18 cellular contexts compared by ENCODE assay signal in the genomic region with DNA sequence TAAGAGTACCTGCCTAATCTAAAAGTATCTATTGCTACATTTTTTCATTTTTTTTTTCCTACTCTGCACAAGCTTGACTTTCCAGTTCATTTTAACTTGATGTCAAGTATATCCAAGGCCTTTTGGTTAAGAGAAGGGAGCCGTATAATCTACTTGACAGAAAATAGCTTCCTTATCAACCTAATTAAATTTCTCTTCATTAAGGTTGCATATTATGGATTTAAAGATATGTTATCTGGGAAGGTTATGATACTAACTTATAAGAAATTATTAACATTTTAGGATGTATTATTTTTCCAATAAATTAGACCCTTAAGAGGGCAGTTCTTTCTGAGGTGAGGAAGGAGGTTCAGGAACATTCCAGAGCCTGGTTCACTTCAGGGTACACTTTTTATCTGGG.
DNase-seq lines count a peak whose midpoint lies in the region; ATAC-seq, FAIRE-seq and TF ChIP-seq lines count a peak whose summit lies in the region.
"Had no signal": no experiment of that assay in that cellular context is flagged by ENCODE, and none has a peak within 500 bp of the region (broad histone marks: within the 10 kb centered on the region; RNA-seq: fewer than 3 reads in every experiment).

No MANE protein-coding gene starts in this region.

- FAIRE-seq in A549 (lab: Jason Lieb, UNC), result no peak
- FAIRE-seq: K562 had no signal

- H2AK9ac ChIP-seq in IMR-90 (replicated peaks; ENCODE audit: low read depth, low read length, poor library complexity), result no peak overlapping the region

- POLR2A ChIA-PET in A549 (lab: Yijun Ruan, JAX), result interaction anchor here (0.6 kb wide), 1 partner anchor 432 kb away, joined by 4 read pairs; no protein-coding TSS in a partner anchor
- POLR2A ChIA-PET in IMR-90 (lab: Charles Lee; ENCODE audit: unreplicated experiment), result no interaction called here

- H3K36me3 ChIP-seq in IMR-90 (ENCODE audit: control insufficient read depth, insufficient read depth, low read length) (no peaks in the 10 kb centered on the region), gastroesophageal sphincter (no peaks in the 10 kb centered on the region), stomach smooth muscle (ENCODE audit: control insufficient read depth in 2 of 2, insufficient read depth in 2 of 2, low read length in 2 of 2) (no peaks in the 10 kb centered on the region)
- H3K36me3 ChIP-seq: HAP-1 had no signal

- H3K18ac ChIP-seq in IMR-90 (ENCODE audit: low read depth, low read length), result no peak overlapping the region

- no peaks in the 10 kb centered on the region for H4K20me1 ChIP-seq in IMR-90 (ENCODE audit: insufficient read depth, low read length)

- in situ Hi-C loops in IMR-90 (cut with MboI; ENCODE audit: low sequenced_read_pairs), result no loop called here

- H2AK5ac ChIP-seq in IMR-90 (ENCODE audit: low read depth, low read length), result no peak overlapping the region

- H3K56ac ChIP-seq in IMR-90 (ENCODE audit: extremely low read depth, insufficient read depth, low read length), result no peak overlapping the region

- no peak overlapping the region for H2BK20ac ChIP-seq in IMR-90 (ENCODE audit: low read depth, low read length)

- no peak for TF ChIP-seq CTCF in A549 (IDR thresholded peaks at IDR 0.05)
- no peak for TF ChIP-seq CTCF in IMR-90 (conservative IDR thresholded peaks at IDR 0.05; ENCODE audit: low read depth, low read length)
- no peak for TF ChIP-seq CTCF in gastroesophageal sphincter (IDR thresholded peaks at IDR 0.05)

- H3K4ac ChIP-seq in IMR-90 (ENCODE audit: low read depth, low read length), result no peak overlapping the region

- H3K27ac ChIP-seq in A549 (0 out of 6 replicates have a peak overlapping the region, but pooled peaks of 1 of the 2 experiments have one; percentile 13), IMR-90 (ENCODE audit: insufficient read depth, low read length) (no peak overlapping the region), gastroesophageal sphincter (peak overlapping the region; percentile 52 to 74 (median 67)), stomach smooth muscle (ENCODE audit: low read length) (peak overlapping the region; percentile 81)
- H3K27ac ChIP-seq: C4-2B had no signal

- BruUV-seq in IMR-90 (replicated peaks; lab: Mats Ljungman, UMichigan), result no TSS peak

- H4K91ac ChIP-seq in IMR-90 (ENCODE audit: insufficient read depth, low read depth, low read length), result no peak overlapping the region

- DNase-seq in A549 (ENCODE audit: low read depth in 1 of 2, low spot score in 1 of 2), result no peak
- DNase-seq in IMR-90, result no peak
- DNase-seq in EL, result no peak
- no peak for DNase-seq in NCI-H1694 treated with DMSO at 0.1 percent for 48 hours (lab: John Stamatoyannopoulos, UW)
- no peak for DNase-seq in DMS 273 (lab: John Stamatoyannopoulos, UW; ENCODE audit: unreplicated experiment)
- DNase-seq: DMS 273 treated with DMSO at 0.1 percent for 48 hours; MV-4-11; NCI-H1417 treated with DMSO at 0.1 percent for 48 hours; NCI-H2029 treated with DMSO at 0.1 percent for 48 hours; NCI-H2171 treated with DMSO at 0.1 percent for 48 hours; NCI-H446 treated with DMSO at 0.1 percent for 48 hours; NK-92 treated with Interleukin-12 subunit alpha and Interleukin-12 subunit beta, amount 100 ng/mL, for 24 hours; SIG-M5 had no signal

- CTCF ChIA-PET in A549 (lab: Yijun Ruan, JAX) (interaction anchor here (1.1 to 3.0 kb wide), 3 partner anchors 53 to 764 kb away, joined by 4 to 14 read pairs (median 14); no protein-coding TSS in a partner anchor), IMR-90 (lab: Yijun Ruan, JAX) (interaction anchor here (0.7 to 3.0 kb wide), 6 partner anchors 8 to 186 kb away, joined by 3 to 26 read pairs (median 4); no protein-coding TSS in a partner anchor)

- H2BK15ac ChIP-seq in IMR-90 (ENCODE audit: low read depth, low read length), result 0 out of 3 replicates have a peak overlapping the region, but pooled peaks have one; percentile 21

- H3K9ac ChIP-seq in IMR-90 (ENCODE audit: low read depth, low read length) (no peak overlapping the region), stomach smooth muscle (ENCODE audit: low read length in 2 of 2) (no peak overlapping the region)

- dilution Hi-C loops in IMR-90 (cut with HindIII; ENCODE audit: low sequenced_read_pairs, unreplicated experiment), result no loop called here

- H3K4me1 ChIP-seq in A549 (peaks cover 20% of the 10 kb centered on the region), IMR-90 (ENCODE audit: control insufficient read depth, insufficient read depth, low read length) (peaks cover 4% of the 10 kb centered on the region), gastroesophageal sphincter (peaks cover 0 to 30% (median 11%) of the 10 kb centered on the region in 3 donors), stomach smooth muscle (ENCODE audit: control insufficient read depth, insufficient read depth, low read length) (peaks cover 2% of the 10 kb centered on the region)
- H3K4me1 ChIP-seq: HAP-1 had no signal

- H3K23ac ChIP-seq in IMR-90 (ENCODE audit: low read depth, low read length), result no peak overlapping the region

- H2AFZ ChIP-seq in IMR-90 (replicated peaks; ENCODE audit: low read length, poor library complexity), result no peak overlapping the region

- intact Hi-C loops in IMR-90 (cut with micrococcal nuclease), result loop anchor here (1.0 kb wide), 1 partner anchor 53 kb away; no protein-coding TSS in a partner anchor

- TF ChIP-seq EP300 in A549 (IDR thresholded peaks at IDR 0.05), result no peak
- TF ChIP-seq EP300 in gastroesophageal sphincter (IDR thresholded peaks at IDR 0.05), result no peak

- TF ChIP-seq RAD21 in A549 (conservative IDR thresholded peaks at IDR 0.05 in 1 of 2, IDR thresholded peaks at IDR 0.05 in 1 of 2) (no peak), IMR-90 (IDR thresholded peaks at IDR 0.05; ENCODE audit: low read length) (no peak)

- H3K9me1 ChIP-seq in IMR-90 (ENCODE audit: insufficient read depth, low read length), result peaks cover 2% of the 10 kb centered on the region; the same call in 1 of the 2 replicates

- 89% methylated on average over 1 of the region's 1 CpG for whole genome bisulfite sequencing in A549 (ENCODE audit: missing lambda C conversion rate)
- no CpG with 5 or more reads among the region's 1 CpG for WGBS in IMR-90 (ENCODE audit: extremely low coverage in 2 of 2, insufficient read length in 1 of 2), 2 experiments
- WGBS in gastroesophageal sphincter (ENCODE audit: low coverage in 1 of 2), 2 donors, result 25 to 38% methylated on average over 1 of the region's 1 CpG

- no peak overlapping the region for H4K5ac ChIP-seq in IMR-90 (ENCODE audit: low read depth, low read length)

- H2BK5ac ChIP-seq in IMR-90 (ENCODE audit: low read depth, low read length, poor library complexity, severe bottlenecking), result no peak overlapping the region

- H3K4me3 ChIP-seq in A549 (no peak overlapping the region), IMR-90 (ENCODE audit: insufficient read depth, low read depth, low read length) (no peak overlapping the region), gastroesophageal sphincter (no peak overlapping the region), stomach smooth muscle (ENCODE audit: low read length in 2 of 2) (no peak overlapping the region)
- H3K4me3 ChIP-seq: HAP-1, K562 had no signal

- H3K9me3 ChIP-seq in A549 (no peaks in the 10 kb centered on the region), IMR-90 (ENCODE audit: control insufficient read depth, insufficient read depth, low read length) (no peaks in the 10 kb centered on the region), gastroesophageal sphincter (no peaks in the 10 kb centered on the region), stomach smooth muscle (ENCODE audit: control insufficient read depth in 2 of 2, low read length in 2 of 2) (no peaks in the 10 kb centered on the region)
- H3K9me3 ChIP-seq: HAP-1 had no signal

- no peak overlapping the region for H2BK120ac ChIP-seq in IMR-90 (ENCODE audit: low read depth, low read length)

- no peaks in the 10 kb centered on the region for H3K27me3 ChIP-seq in IMR-90 (ENCODE audit: control insufficient read depth, insufficient read depth, low read length)
- H3K27me3 ChIP-seq in gastroesophageal sphincter, result no peaks in the 10 kb centered on the region
- no peaks in the 10 kb centered on the region for H3K27me3 ChIP-seq in stomach smooth muscle (ENCODE audit: control insufficient read depth in 1 of 2, insufficient read depth in 2 of 2, low read length in 2 of 2)

- H3K14ac ChIP-seq in IMR-90 (replicated peaks; ENCODE audit: low read depth, low read length), result no peak overlapping the region

- no peak for TF ChIP-seq POLR2A in A549 (IDR thresholded peaks at IDR 0.05; ENCODE audit: low read length)
- TF ChIP-seq POLR2A in IMR-90 (IDR thresholded peaks at IDR 0.05; ENCODE audit: low read depth, low read length), result no peak
- no peak for TF ChIP-seq POLR2A in gastroesophageal sphincter (IDR thresholded peaks at IDR 0.05)

- peak overlapping the region; percentile 6; the same call in 1 of the 3 replicates for H3K4me2 ChIP-seq in A549
- H3K4me2 ChIP-seq in IMR-90 (ENCODE audit: low read depth, low read length), result no peak overlapping the region

- H3K79me1 ChIP-seq in IMR-90 (ENCODE audit: low read depth in 1 of 2, low read length in 2 of 2), result no peaks in the 10 kb centered on the region

- ATAC-seq in A549 (no peak), IMR-90 (ENCODE audit: low read depth) (no peak), gastroesophageal sphincter (no peak)
- ATAC-seq: K562 had no signal

- H4K8ac ChIP-seq in IMR-90 (ENCODE audit: low read depth in 2 of 2, low read length in 2 of 2), result no peak overlapping the region

TF ChIP-seq in A549, 52 proteins besides CTCF, POLR2A, EP300 and RAD21:
- no peak for TF ChIP-seq KDM5A (IDR thresholded peaks at IDR 0.05)

TF ChIP-seq in IMR-90, 13 proteins besides CTCF, POLR2A, EP300 and RAD21:
- TF ChIP-seq SMC3 (IDR thresholded peaks at IDR 0.05; ENCODE audit: low read depth, low read length) (no peak), MAFK (IDR thresholded peaks at IDR 0.05; ENCODE audit: low read depth, low read length) (no peak)
